In the genomic region with DNA sequence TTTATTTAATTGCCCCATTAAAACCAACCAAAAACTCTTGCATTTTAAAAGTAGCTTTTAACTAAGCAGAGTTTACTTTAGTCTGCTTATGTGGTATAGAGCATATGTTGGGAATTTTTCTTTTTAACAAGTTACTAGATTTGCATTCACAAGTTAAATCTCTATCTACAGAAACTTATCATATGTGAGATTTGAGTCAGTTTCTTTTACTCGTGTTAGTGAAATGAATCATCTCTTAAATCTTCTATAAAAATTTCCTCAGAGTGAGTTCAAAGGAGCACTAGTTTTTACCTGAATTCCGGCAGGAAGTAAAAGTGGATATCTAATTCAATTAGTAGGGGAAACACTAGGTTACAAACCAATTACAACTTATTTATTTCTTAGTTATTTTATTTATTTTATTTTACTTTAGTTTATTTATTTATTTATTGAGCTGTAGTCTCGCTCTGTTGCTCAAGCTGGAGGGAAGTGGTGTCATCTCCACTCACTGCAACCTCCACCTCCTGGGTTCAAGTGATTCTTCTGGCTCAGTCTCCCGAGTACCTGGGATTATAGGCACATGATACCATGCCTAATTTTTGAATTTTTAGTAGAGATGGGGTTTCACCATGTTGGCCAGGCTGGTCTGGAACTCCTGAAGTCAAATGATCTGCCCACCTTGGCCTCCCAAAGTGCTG, we compare ENCODE assay signal across 15 cellular contexts.
DNase-seq lines count a peak whose midpoint lies in the region; ATAC-seq lines count a peak whose summit lies in the region.
"Had no signal": no experiment of that assay in that cellular context is flagged by ENCODE, and none has a peak within 500 bp of the region (broad histone marks: within the 10 kb centered on the region; RNA-seq: fewer than 3 reads in every experiment).

No MANE protein-coding gene starts in this region.

- in situ Hi-C loops in KBM-7 (cut with MboI; ENCODE audit: low pct_unique_long_range_greater_than_20kb, low sequenced_read_pairs), result no loop called here

- DNase-seq in KBM-7 (no peak), glomerular visceral epithelial cell (ENCODE audit: extremely low spot score) (no peak), SIG-M5 (lab: John Stamatoyannopoulos, UW) (no peak), HCEC 1CT (no peak)
- DNase-seq: activated CD4-positive, alpha-beta T cell treated with anti-CD3 and anti-CD28 coated beads for 1 hour; activated CD8-positive, alpha-beta memory T cell treated with anti-CD3 and anti-CD28 coated beads, Interleukin-2, amount 50 U/mL, for 48 hours; activated naive CD4-positive, alpha-beta T cell treated with anti-CD3 and anti-CD28 coated beads for 36 hours; midbrain had no signal

- ATAC-seq in GM18858 (IDR thresholded peaks at IDR 0.05; ENCODE audit: unreplicated experiment), result peak; percentile 90
- ATAC-seq in GM21390 (IDR thresholded peaks at IDR 0.05; ENCODE audit: unreplicated experiment), result peak; percentile 56
- peak; percentile 72 for ATAC-seq in HG02885 (IDR thresholded peaks at IDR 0.05; ENCODE audit: poor library complexity, unreplicated experiment)
- peak; percentile 62 for ATAC-seq in HG03558 (IDR thresholded peaks at IDR 0.05; ENCODE audit: extremely low read depth, unreplicated experiment)
- ATAC-seq: esophagus mucosa; Right ventricle myocardium inferior; stimulated activated effector memory CD8-positive, alpha-beta T cell treated with anti-CD3 and anti-CD28 coated beads, Interleukin-12 subunit alpha, Interleukin-12 subunit beta, amount 100 ng/mL, for 72 hours had no signal
